Comparison of ENCODE assay signal across 25 cellular contexts in genomic region chr7:147997636-147998035, GRCh38.
"Had no signal": no experiment of that assay in that cellular context is flagged by ENCODE, and none has a peak within 500 bp of the region (broad histone marks: within the 10 kb centered on the region; RNA-seq: fewer than 3 reads in every experiment).

No MANE protein-coding gene starts in this region.

- FAIRE-seq: colon, endothelial cell of umbilical vein, islet of Langerhans, keratinocyte had no signal

- H3K4me3 Mint-ChIP-seq: mesothelial cell of epicardium, naive B cell had no signal

- H3K36me3 Mint-ChIP-seq: mesothelial cell of epicardium, naive B cell had no signal

- H3K4me3 ChIP-seq: coronary artery, dorsolateral prefrontal cortex, esophagus squamous epithelium, gastrocnemius medialis, heart right ventricle, left lung, lower lobe of right lung, mucosa of descending colon had no signal

- H3K4me1 ChIP-seq: esophagus squamous epithelium, gastrocnemius medialis, heart right ventricle, left lung, lower lobe of right lung had no signal

- H3K27ac Mint-ChIP-seq: mesothelial cell of epicardium, naive B cell had no signal

- H3K36me3 ChIP-seq: esophagus squamous epithelium, gastrocnemius medialis, heart right ventricle, left lung, lower lobe of right lung had no signal

- H3K4me1 Mint-ChIP-seq: mesothelial cell of epicardium, naive B cell had no signal

- DNase-seq: dermis blood vessel endothelial cell; dorsolateral prefrontal cortex; effector CD4-positive, alpha-beta T cell; effector memory CD4-positive, alpha-beta T cell; esophagus squamous epithelium; foreskin fibroblast; foreskin melanocyte; gastrocnemius medialis; glutamatergic neuron; head of caudate nucleus; heart right ventricle; hippocampal formation; left cardiac atrium; left lung; left ventricle myocardium superior; lower lobe of right lung; mesenchymal stem cell; mucosa of descending colon; naive B cell had no signal

- ATAC-seq: gastrocnemius medialis, heart right ventricle, left cardiac atrium, left lung, left ventricle myocardium superior, lower lobe of right lung, mucosa of descending colon had no signal

- H3K9me3 Mint-ChIP-seq: mesothelial cell of epicardium had no signal

- H3K27me3 ChIP-seq: dorsolateral prefrontal cortex, esophagus squamous epithelium, gastrocnemius medialis, heart right ventricle, left lung had no signal

- H3K9me3 ChIP-seq: esophagus squamous epithelium, gastrocnemius medialis, heart right ventricle, left lung, lower lobe of right lung, mucosa of descending colon had no signal

- H3K27ac ChIP-seq: coronary artery, dorsolateral prefrontal cortex, esophagus squamous epithelium, gastrocnemius medialis, heart right ventricle, left lung, lower lobe of right lung had no signal
